In the genomic region with DNA sequence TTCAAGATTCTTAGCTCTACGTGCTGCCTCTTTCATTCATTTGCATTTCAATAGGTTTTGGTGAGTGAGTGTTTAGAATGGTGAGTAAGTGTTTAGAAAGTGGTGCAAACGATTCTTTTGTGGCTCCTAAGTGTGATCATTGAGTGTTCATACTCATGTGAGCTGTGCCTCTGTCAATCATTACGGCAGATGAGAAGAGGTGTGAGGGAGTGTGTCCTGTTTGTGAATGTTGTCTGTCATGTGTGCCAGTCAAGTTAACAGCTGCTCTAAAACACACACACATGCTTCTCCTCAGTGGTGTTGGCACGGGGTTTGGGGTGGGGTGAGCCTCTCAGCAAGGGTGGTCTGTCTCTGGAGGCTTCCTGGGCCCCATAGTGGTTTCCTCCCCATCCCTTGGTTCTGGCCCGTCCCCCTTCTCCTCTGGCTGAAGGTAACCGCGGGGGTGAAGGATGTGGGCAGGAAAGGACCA, we compare ENCODE assay signal across 2 cellular contexts.
TF ChIP-seq lines count a peak whose summit lies in the region.

No MANE protein-coding gene starts in this region.

TF ChIP-seq in IMR-90, 13 proteins besides CTCF, POLR2A, EP300 and RAD21:
- TF ChIP-seq MAFK (IDR thresholded peaks at IDR 0.05; ENCODE audit: low read depth, low read length): no peak
- TF ChIP-seq BHLHE40 (IDR thresholded peaks at IDR 0.05; ENCODE audit: low read depth, low read length): 0 out of 2 replicates have a peak, but pooled peaks have one; percentile 13
- TF ChIP-seq SMC3 (IDR thresholded peaks at IDR 0.05; ENCODE audit: low read depth, low read length): no peak

TF ChIP-seq in neural cell, 6 proteins besides CTCF, POLR2A, EP300 and RAD21:
- TF ChIP-seq, protein P1, sequence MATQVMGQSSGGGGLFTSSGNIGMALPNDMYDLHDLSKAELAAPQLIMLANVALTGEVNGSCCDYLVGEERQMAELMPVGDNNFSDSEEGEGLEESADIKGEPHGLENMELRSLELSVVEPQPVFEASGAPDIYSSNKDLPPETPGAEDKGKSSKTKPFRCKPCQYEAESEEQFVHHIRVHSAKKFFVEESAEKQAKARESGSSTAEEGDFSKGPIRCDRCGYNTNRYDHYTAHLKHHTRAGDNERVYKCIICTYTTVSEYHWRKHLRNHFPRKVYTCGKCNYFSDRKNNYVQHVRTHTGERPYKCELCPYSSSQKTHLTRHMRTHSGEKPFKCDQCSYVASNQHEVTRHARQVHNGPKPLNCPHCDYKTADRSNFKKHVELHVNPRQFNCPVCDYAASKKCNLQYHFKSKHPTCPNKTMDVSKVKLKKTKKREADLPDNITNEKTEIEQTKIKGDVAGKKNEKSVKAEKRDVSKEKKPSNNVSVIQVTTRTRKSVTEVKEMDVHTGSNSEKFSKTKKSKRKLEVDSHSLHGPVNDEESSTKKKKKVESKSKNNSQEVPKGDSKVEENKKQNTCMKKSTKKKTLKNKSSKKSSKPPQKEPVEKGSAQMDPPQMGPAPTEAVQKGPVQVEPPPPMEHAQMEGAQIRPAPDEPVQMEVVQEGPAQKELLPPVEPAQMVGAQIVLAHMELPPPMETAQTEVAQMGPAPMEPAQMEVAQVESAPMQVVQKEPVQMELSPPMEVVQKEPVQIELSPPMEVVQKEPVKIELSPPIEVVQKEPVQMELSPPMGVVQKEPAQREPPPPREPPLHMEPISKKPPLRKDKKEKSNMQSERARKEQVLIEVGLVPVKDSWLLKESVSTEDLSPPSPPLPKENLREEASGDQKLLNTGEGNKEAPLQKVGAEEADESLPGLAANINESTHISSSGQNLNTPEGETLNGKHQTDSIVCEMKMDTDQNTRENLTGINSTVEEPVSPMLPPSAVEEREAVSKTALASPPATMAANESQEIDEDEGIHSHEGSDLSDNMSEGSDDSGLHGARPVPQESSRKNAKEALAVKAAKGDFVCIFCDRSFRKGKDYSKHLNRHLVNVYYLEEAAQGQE (IDR thresholded peaks at IDR 0.05; ENCODE audit: borderline replicate concordance): no peak
- peak; percentile 37 for TF ChIP-seq POLR2AphosphoS5 (IDR thresholded peaks at IDR 0.05)
- no peak for TF ChIP-seq MXI1 (conservative IDR thresholded peaks at IDR 0.05; ENCODE audit: poor library complexity, severe bottlenecking)
TF ChIP-seq in neural cell: peak in this region for 1.
